In genomic region chr2:148416248-148416647, GRCh38 we compare ENCODE assay signal across 14 cellular contexts.
A peak's percentile ranks its signal among the peaks of the same experiment; 100 is the strongest.
DNase-seq lines count a peak whose midpoint lies in the region; ATAC-seq and TF ChIP-seq lines count a peak whose summit lies in the region.
"Had no signal": no experiment of that assay in that cellular context is flagged by ENCODE, and none has a peak within 500 bp of the region (broad histone marks: within the 10 kb centered on the region; RNA-seq: fewer than 3 reads in every experiment).

No MANE protein-coding gene starts in this region.

- in situ Hi-C loops in GM13977 (cut with MboI; ENCODE audit: low pct_unique_long_range_greater_than_20kb, low sequenced_read_pairs, unreplicated experiment), result no loop called here

- no peak for ATAC-seq in heart right ventricle
- peak; percentile 56; the same call in 1 of the 2 replicates for ATAC-seq in PC-3
- ATAC-seq in GM18873 (IDR thresholded peaks at IDR 0.05; ENCODE audit: low FRiP score, unreplicated experiment), result no peak
- ATAC-seq: CD8-positive, alpha-beta T cell had no signal

- no peaks in the 10 kb centered on the region for H3K4me1 ChIP-seq in heart right ventricle
- H3K4me1 ChIP-seq in PC-3 (ENCODE audit: insufficient read depth, low read length), result peaks cover 11% of the 10 kb centered on the region; the same call in 1 of the 2 replicates
- H3K4me1 ChIP-seq: BLaER1 treated with 17β-estradiol and CSF1 and Interleukin-3, amounts not matched to agents 10 nM and 100 nM had no signal

- CTCF ChIA-PET in PC-3 (lab: Charles Lee), result no interaction called here

- 97 to 98% methylated on average over 1 of the region's 1 CpG for WGBS in heart right ventricle, 2 donors

- no peaks in the 10 kb centered on the region for H3F3A ChIP-seq in PC-3 (ENCODE audit: low read length, unreplicated experiment)

- no TSS peak for BruUV-seq in PC-3 (replicated peaks; lab: Mats Ljungman, UMichigan)

- H3K4me3 ChIP-seq in heart right ventricle (no peak overlapping the region), PC-3 (ENCODE audit: low read length) (no peak overlapping the region)
- H3K4me3 ChIP-seq: BLaER1 treated with 17β-estradiol and CSF1 and Interleukin-3, amounts not matched to agents 10 nM and 100 nM had no signal

- TF ChIP-seq CTCF in heart right ventricle (IDR thresholded peaks at IDR 0.05), result no peak
- no peak for TF ChIP-seq CTCF in PC-3 (conservative IDR thresholded peaks at IDR 0.05; ENCODE audit: low read depth, low read length)
- TF ChIP-seq CTCF in GM13977 (IDR thresholded peaks at IDR 0.05; ENCODE audit: extremely low read depth, insufficient read depth, missing control alignments), result no peak

- DNase-seq in cardiac septum (ENCODE audit: low spot score) (peak; percentile 60), heart right ventricle (no peak), NCI-H526 (lab: John Stamatoyannopoulos, UW) (peak; percentile 31 to 35), PC-3 (no peak), NCI-H2171 (lab: John Stamatoyannopoulos, UW) (no peak), GM13977 (ENCODE audit: low spot score) (no peak)
- DNase-seq: CD8-positive, alpha-beta T cell; COR-L47; DMS 273 treated with DMSO at 0.1 percent for 48 hours; DMS79; GDM1; H9 had no signal

- H3K9me3 ChIP-seq in heart right ventricle (peaks cover 0 to 58% (median 15%) of the 10 kb centered on the region in 11 donors), PC-3 (ENCODE audit: low read length) (no peaks in the 10 kb centered on the region)

- no peaks in the 10 kb centered on the region for H3K27me3 ChIP-seq in heart right ventricle
- no peaks in the 10 kb centered on the region for H3K27me3 ChIP-seq in PC-3 (ENCODE audit: low read length)
- H3K27me3 ChIP-seq: BLaER1 treated with 17β-estradiol and CSF1 and Interleukin-3, amounts not matched to agents 10 nM and 100 nM had no signal

- H3K9me2 ChIP-seq in PC-3 (replicated peaks; ENCODE audit: low read length), result no peaks in the 10 kb centered on the region

- H3K27ac ChIP-seq in heart right ventricle (no peak overlapping the region), PC-3 (ENCODE audit: low read length) (no peak overlapping the region)
- H3K27ac ChIP-seq: BLaER1 treated with 17β-estradiol and CSF1 and Interleukin-3, amounts not matched to agents 10 nM and 100 nM had no signal

- H3K79me2 ChIP-seq in PC-3 (ENCODE audit: low read length), result no peaks in the 10 kb centered on the region

- intact Hi-C loops in cardiac septum (cut with DNase I), result no loop called here
- intact Hi-C loops in heart right ventricle (cut with DNase I), result no loop called here
- intact Hi-C loops in PC-3 (cut with micrococcal nuclease), result no loop called here

- POLR2A ChIA-PET in PC-3 (lab: Charles Lee; ENCODE audit: unreplicated experiment), result no interaction called here

- no peak overlapping the region for H3K9ac ChIP-seq in PC-3 (ENCODE audit: low read length)
- H3K9ac ChIP-seq: BLaER1 treated with 17β-estradiol and CSF1 and Interleukin-3, amounts not matched to agents 10 nM and 100 nM had no signal

- H2AFZ ChIP-seq in PC-3 (ENCODE audit: low read length), result no peak overlapping the region

- H3K36me3 ChIP-seq in heart right ventricle (no peaks in the 10 kb centered on the region), PC-3 (ENCODE audit: low read depth, low read length) (no peaks in the 10 kb centered on the region)

- H3K4me2 ChIP-seq in PC-3 (ENCODE audit: low read length), result no peak overlapping the region
- H3K4me2 ChIP-seq: BLaER1 treated with 17β-estradiol and CSF1 and Interleukin-3, amounts not matched to agents 10 nM and 100 nM had no signal

- H4K20me1 ChIP-seq in PC-3 (ENCODE audit: low read length), result no peaks in the 10 kb centered on the region
- H4K20me1 ChIP-seq: BLaER1 treated with 17β-estradiol and CSF1 and Interleukin-3, amounts not matched to agents 10 nM and 100 nM had no signal

Comparison
In these comparisons a context has a peak if more than half of its experiments do, and no peak if none do; other contexts are left out.
1. DNase-seq: peak in cardiac septum (single experiment) and NCI-H526 (2 of 2); none in heart right ventricle (0 of 2), PC-3 (single experiment), NCI-H2171 (single experiment) and GM13977 (single experiment).